Comparison of ENCODE assay signal across 1 cellular context in genomic region chr12:31773223-31773750, GRCh38.
TF ChIP-seq lines count a peak whose summit lies in the region.

No MANE protein-coding gene starts in this region.

TF ChIP-seq in GM12878, 131 proteins besides CTCF, POLR2A, EP300 and RAD21 (continued from another document):
- no peak for TF ChIP-seq BCLAF1 (IDR thresholded peaks at IDR 0.05)
- TF ChIP-seq JUNB (IDR thresholded peaks at IDR 0.05): peak; percentile 18; the same call in 1 of the 2 replicates
- no peak for TF ChIP-seq ZNF622 (IDR thresholded peaks at IDR 0.05)
- TF ChIP-seq POLR2AphosphoS2 (IDR thresholded peaks at IDR 0.05; ENCODE audit: low read depth, low read length): no peak
- peak; percentile 46; the same call in 1 of the 2 replicates for TF ChIP-seq NR2F1 (conservative IDR thresholded peaks at IDR 0.05)
- peak; percentile 95 for TF ChIP-seq TCF12 (IDR thresholded peaks at IDR 0.05; ENCODE audit: low read depth, low read length)
- no peak for TF ChIP-seq RUNX3 (IDR thresholded peaks at IDR 0.05; ENCODE audit: low read length)
- peak; percentile 48 to 79; a peak in 3 of 4 replicates for TF ChIP-seq BHLHE40 (IDR thresholded peaks at IDR 0.05; ENCODE audit: borderline replicate concordance in 1 of 2, low read depth in 2 of 2, low read length in 1 of 2)
- TF ChIP-seq PBX3 (IDR thresholded peaks at IDR 0.05; ENCODE audit: insufficient replicate concordance, low read depth, low read length): peak; percentile 71
- TF ChIP-seq ZNF274 (IDR thresholded peaks at IDR 0.05; ENCODE audit: insufficient read depth, insufficient read length): no peak
- no peak for TF ChIP-seq IRF4 (IDR thresholded peaks at IDR 0.05; ENCODE audit: low read depth, low read length)
